In the genomic region with DNA sequence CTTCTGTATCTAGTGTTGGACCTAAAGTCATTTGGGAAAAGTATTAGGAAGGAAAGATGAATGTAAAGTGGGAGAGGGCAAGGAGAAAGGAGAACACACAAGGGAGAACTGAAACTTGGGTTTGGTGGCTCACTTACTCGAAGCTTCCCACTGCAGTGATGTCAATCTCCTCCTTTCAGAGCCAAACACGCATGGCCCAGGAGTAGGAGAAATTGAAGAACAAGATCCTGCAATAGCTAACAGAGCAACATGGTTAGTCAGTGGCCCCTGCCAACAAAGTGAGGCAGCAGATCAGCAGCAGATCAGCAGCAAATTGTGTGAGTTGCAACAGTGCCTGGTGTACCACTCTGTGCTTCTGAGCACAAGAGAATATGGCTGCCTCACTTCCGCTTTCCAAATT, we compare ENCODE assay signal across 1 cellular context.
TF ChIP-seq lines count a peak whose summit lies in the region.

No MANE protein-coding gene starts in this region.

TF ChIP-seq in IMR-90, 13 proteins besides CTCF, POLR2A, EP300 and RAD21 (continued from another document):
- TF ChIP-seq, protein P1, sequence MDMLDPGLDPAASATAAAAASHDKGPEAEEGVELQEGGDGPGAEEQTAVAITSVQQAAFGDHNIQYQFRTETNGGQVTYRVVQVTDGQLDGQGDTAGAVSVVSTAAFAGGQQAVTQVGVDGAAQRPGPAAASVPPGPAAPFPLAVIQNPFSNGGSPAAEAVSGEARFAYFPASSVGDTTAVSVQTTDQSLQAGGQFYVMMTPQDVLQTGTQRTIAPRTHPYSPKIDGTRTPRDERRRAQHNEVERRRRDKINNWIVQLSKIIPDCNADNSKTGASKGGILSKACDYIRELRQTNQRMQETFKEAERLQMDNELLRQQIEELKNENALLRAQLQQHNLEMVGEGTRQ (IDR thresholded peaks at IDR 0.05; ENCODE audit: low read depth, low read length) = no peak
- TF ChIP-seq BHLHE40 (IDR thresholded peaks at IDR 0.05; ENCODE audit: low read depth, low read length) = no peak
- no peak for TF ChIP-seq NFE2L2 (IDR thresholded peaks at IDR 0.05; ENCODE audit: low read depth, low read length)
- TF ChIP-seq MAZ (IDR thresholded peaks at IDR 0.05; ENCODE audit: borderline replicate concordance, low read depth, low read length) = no peak
- no peak for TF ChIP-seq SMC3 (IDR thresholded peaks at IDR 0.05; ENCODE audit: low read depth, low read length)
- no peak for TF ChIP-seq RFX5 (IDR thresholded peaks at IDR 0.05; ENCODE audit: low read depth, low read length)
- TF ChIP-seq RCOR1 (IDR thresholded peaks at IDR 0.05; ENCODE audit: insufficient replicate concordance, low read length) = no peak
- no peak for TF ChIP-seq MXI1 (IDR thresholded peaks at IDR 0.05; ENCODE audit: borderline replicate concordance, low read depth, low read length)
- no peak for TF ChIP-seq CEBPB (IDR thresholded peaks at IDR 0.05; ENCODE audit: low read depth, low read length)
